In genomic region chr20:5078399-5078958, GRCh38 we compare ENCODE assay signal across 1 cellular context.
TF ChIP-seq lines count a peak whose summit lies in the region.

No MANE protein-coding gene starts in this region.

TF ChIP-seq in endothelial cell of umbilical vein, 7 proteins besides CTCF, POLR2A, EP300 and RAD21 (continued from another document):
- TF ChIP-seq POLR2AphosphoS5 (IDR thresholded peaks at IDR 0.05; ENCODE audit: insufficient read depth, low read depth, low read length) (no peak), FOS (IDR thresholded peaks at IDR 0.05; ENCODE audit: borderline replicate concordance, insufficient read depth, low read length) (no peak), MAX (IDR thresholded peaks at IDR 0.05; ENCODE audit: insufficient read depth, insufficient read length) (no peak), MYC (IDR thresholded peaks at IDR 0.05; ENCODE audit: low read depth, low read length) (no peak), GATA2 (IDR thresholded peaks at IDR 0.05; ENCODE audit: insufficient read depth, insufficient read length, low read depth, low read length) (no peak)
TF ChIP-seq in endothelial cell of umbilical vein: peak in this region for 0.
